ENCODE assay signal across 16 cellular contexts in the genomic region with DNA sequence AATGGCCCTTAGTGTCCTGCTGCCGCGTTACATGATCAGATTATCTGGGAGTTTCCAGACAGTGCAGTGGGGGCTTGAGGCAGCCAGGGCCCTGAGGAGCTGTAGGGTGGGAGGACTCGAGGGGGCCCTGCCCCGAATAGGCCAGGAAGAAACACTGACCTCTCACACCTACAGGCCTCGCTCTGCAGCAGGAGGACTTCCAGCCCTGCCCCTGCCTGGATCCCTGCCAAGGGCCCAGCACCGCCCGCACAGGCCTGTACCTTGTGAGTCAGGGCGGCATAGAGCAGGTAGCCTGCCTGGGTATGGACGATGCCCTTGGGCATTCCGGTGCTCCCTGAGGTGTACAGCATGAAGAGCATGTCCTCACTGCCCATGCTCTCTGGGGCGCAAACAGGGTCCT. TPM values are rescaled to one million over a fixed set of nuclear protein-coding genes. Genes with fewer than 3 reads are reported as not detected.
DNase-seq lines count a peak whose midpoint lies in the region; ATAC-seq, FAIRE-seq and TF ChIP-seq lines count a peak whose summit lies in the region.
"Had no signal": no experiment of that assay in that cellular context is flagged by ENCODE, and none has a peak within 500 bp of the region (broad histone marks: within the 10 kb centered on the region; RNA-seq: fewer than 3 reads in every experiment).

No MANE protein-coding gene starts in this region.

- H3K36me3 ChIP-seq in HCT116 (ENCODE audit: control insufficient read depth in 1 of 2, insufficient read depth in 2 of 2, low read length in 2 of 2) (no peaks in the 10 kb centered on the region), trophoblast cell (ENCODE audit: control insufficient read depth in 1 of 2, insufficient read depth in 2 of 2, low read length in 2 of 2) (no peaks in the 10 kb centered on the region)

- CTCF ChIA-PET in HCT116 (lab: Charles Lee) = interaction anchor here (0.6 kb wide), 1 partner anchor 14 kb away, joined by 4 read pairs; no protein-coding TSS in a partner anchor

- H4K8ac ChIP-seq in trophoblast cell (ENCODE audit: low read depth, low read length) = no peak overlapping the region

- no peak overlapping the region for H3K9ac ChIP-seq in HCT116 (ENCODE audit: low read length)
- no peak overlapping the region for H3K9ac ChIP-seq in trophoblast cell (ENCODE audit: low read length)

- no peaks in the 10 kb centered on the region for H4K20me1 ChIP-seq in HCT116 (ENCODE audit: insufficient read depth)

- H2BK120ac ChIP-seq in trophoblast cell (ENCODE audit: insufficient read depth, low read length, poor library complexity) = no peak overlapping the region

- H4K91ac ChIP-seq in trophoblast cell (ENCODE audit: low read depth, low read length) = no peak overlapping the region

- TF ChIP-seq RAD21 in HCT116 (IDR thresholded peaks at IDR 0.05; ENCODE audit: low read depth) = no peak

- H3K9me2 ChIP-seq in HCT116 (ENCODE audit: insufficient read depth) = no peaks in the 10 kb centered on the region

- no TSS peak for BruUV-seq in HCT116 (replicated peaks; lab: Mats Ljungman, UMichigan)

- POLR2A ChIA-PET in HCT116 (lab: Charles Lee) = no interaction called here

- H2AK5ac ChIP-seq in trophoblast cell (ENCODE audit: low read length) = no peak overlapping the region

- intact Hi-C loops in HCT116 (cut with micrococcal nuclease) = no loop called here
- intact Hi-C loops in left ventricle myocardium superior (cut with micrococcal nuclease) = no loop called here

- H3K23ac ChIP-seq in trophoblast cell (ENCODE audit: low read length) = no peak overlapping the region

- no peak for TF ChIP-seq CTCF in HCT116 (IDR thresholded peaks at IDR 0.05 in 2 of 3, conservative IDR thresholded peaks at IDR 0.05 in 1 of 3; ENCODE audit: borderline replicate concordance in 1 of 3, insufficient read depth in 1 of 3, low read depth in 2 of 3, low read length in 2 of 3)

- H3K4me2 ChIP-seq in HCT116 (ENCODE audit: low read length) (no peak overlapping the region), trophoblast cell (ENCODE audit: low read length) (no peak overlapping the region)
- H3K4me2 ChIP-seq: hepatocyte had no signal

- H4K12ac ChIP-seq in trophoblast cell (ENCODE audit: low read depth, low read length) = no peak overlapping the region

- no peaks in the 10 kb centered on the region for H3K9me3 ChIP-seq in HCT116 (ENCODE audit: control insufficient read depth in 1 of 2, insufficient read depth in 1 of 2, low read depth in 1 of 2, low read length in 2 of 2)
- peaks cover 1% of the 10 kb centered on the region for H3K9me3 ChIP-seq in trophoblast cell (ENCODE audit: insufficient read depth, low read depth, low read length)
- H3K9me3 ChIP-seq: esophagus muscularis mucosa had no signal

- no peak overlapping the region for H2AFZ ChIP-seq in HCT116 (ENCODE audit: low read depth, low read length, poor library complexity, severe bottlenecking)
- H2AFZ ChIP-seq in trophoblast cell (ENCODE audit: insufficient read depth, low read length, poor library complexity) = peak overlapping the region; percentile 13
- H2AFZ ChIP-seq: hepatocyte had no signal

- peaks cover 2 to 6% of the 10 kb centered on the region in 2 experiments; a peak in 2 of 4 replicates for H3K4me1 ChIP-seq in HCT116 (ENCODE audit: control insufficient read depth in 1 of 2, insufficient read depth in 2 of 2, low read length in 2 of 2)
- H3K4me1 ChIP-seq in trophoblast cell (ENCODE audit: control insufficient read depth in 1 of 2, insufficient read depth in 2 of 2, low read length in 2 of 2) = peaks cover 0 to under 1% of the 10 kb centered on the region in 2 experiments

- H3K14ac ChIP-seq in trophoblast cell (ENCODE audit: low read length) = no peak overlapping the region

- FAIRE-seq in GM12892 (lab: Jason Lieb, UNC) = no peak

- H3K27ac ChIP-seq in HCT116 (ENCODE audit: low read depth, low read length) (no peak overlapping the region), angular gyrus (ENCODE audit: low read depth, low read length) (peak overlapping the region; percentile 18), trophoblast cell (ENCODE audit: low read depth, low read length) (no peak overlapping the region)
- H3K27ac ChIP-seq: esophagus muscularis mucosa, hepatocyte had no signal

- H2BK12ac ChIP-seq in trophoblast cell (ENCODE audit: low read length) = no peak overlapping the region

- ATAC-seq in HCT116 (peak; percentile 42; the same call in 1 of the 2 replicates), left ventricle myocardium superior (peak; percentile 66)
- ATAC-seq: activated naive CD8-positive, alpha-beta T cell treated with anti-CD3 and anti-CD28 coated beads, Interleukin-2, amount 50 U/mL, for 24 hours had no signal

- H3K79me2 ChIP-seq in HCT116 (ENCODE audit: insufficient read depth, low read length) (no peaks in the 10 kb centered on the region), trophoblast cell (ENCODE audit: control insufficient read depth, insufficient read depth, low read length, poor library complexity) (no peaks in the 10 kb centered on the region)

- H3K18ac ChIP-seq in trophoblast cell (ENCODE audit: low read length) = no peak overlapping the region

- H3K4ac ChIP-seq in trophoblast cell (ENCODE audit: low read depth, low read length) = no peak overlapping the region

- H3K4me3 ChIP-seq in HCT116 (replicated peaks in 1 of 2; ENCODE audit: low read depth in 1 of 2, low read length in 2 of 2) = no peak overlapping the region
- H3K4me3 ChIP-seq in trophoblast cell (ENCODE audit: low read depth, low read length) = no peak overlapping the region
- H3K4me3 ChIP-seq: esophagus muscularis mucosa, hepatocyte had no signal

- WGBS in trophoblast cell (ENCODE audit: extremely low coverage, insufficient coverage, insufficient read length) = no CpG with 5 or more reads among the region's 11 CpGs

- H3K27me3 ChIP-seq in HCT116 (ENCODE audit: insufficient read depth, low read length) = no peaks in the 10 kb centered on the region
- no peaks in the 10 kb centered on the region for H3K27me3 ChIP-seq in trophoblast cell (ENCODE audit: insufficient read depth, low read length)
- H3K27me3 ChIP-seq: esophagus muscularis mucosa, hepatocyte had no signal

- TF ChIP-seq POLR2A in HCT116 (IDR thresholded peaks at IDR 0.05; ENCODE audit: borderline replicate concordance, extremely low read depth, insufficient read depth, insufficient read length) (no peak), GM12892 (IDR thresholded peaks at IDR 0.05; ENCODE audit: low read depth, low read length) (no peak)

- H2BK5ac ChIP-seq in trophoblast cell (ENCODE audit: low read depth, low read length, poor library complexity) = no peak overlapping the region

- RAD21 ChIA-PET in HCT116 (lab: Charles Lee; ENCODE audit: low non-redundant PET in 1 of 2, low total read pairs in 2 of 2, uncharacterized antibody in 2 of 2, unreplicated experiment in 2 of 2) = no interaction called here

- H3K79me1 ChIP-seq in trophoblast cell (ENCODE audit: low read length) = no peaks in the 10 kb centered on the region

- no peak for DNase-seq in HCT116 (ENCODE audit: low read depth, low spot score)
- peak; percentile 73 for DNase-seq in left ventricle myocardium superior
- peak in 1 of 2 donors; percentile 9 for DNase-seq in trophoblast cell
- no peak for DNase-seq in GM12892 (ENCODE audit: insufficient read length)
- DNase-seq in kidney glomerular epithelial cell (lab: John Stamatoyannopoulos, UW) = no peak
- DNase-seq in GF-D8 (lab: John Stamatoyannopoulos, UW) = no peak
- no peak for DNase-seq in GM19240 (ENCODE audit: insufficient read length, low spot score)
- DNase-seq: activated naive CD8-positive, alpha-beta T cell treated with anti-CD3 and anti-CD28 coated beads, Interleukin-2, amount 50 U/mL, for 24 hours; AML-193; mesenchymal stem cell; MV-4-11; nucleus accumbens had no signal

TF ChIP-seq in HCT116, 20 proteins besides CTCF, POLR2A, EP300 and RAD21:
- TF ChIP-seq SRF (IDR thresholded peaks at IDR 0.05; ENCODE audit: low read depth) = no peak
- TF ChIP-seq ZFX (IDR thresholded peaks at IDR 0.05) = no peak

RNA-seq across cellular contexts. Expression of gene APMAP, which starts 30.1 kb away (rescaled TPM):
- total RNA-seq in HCT116 (2021; ENCODE audit: unreplicated experiment) (82.7 TPM), left ventricle myocardium superior (25.9 TPM)
- 71.6 and 86.6 TPM in 2 replicates for polyA plus RNA-seq in HCT116 (2012)
- polyA plus RNA-seq in trophoblast cell (2013) = 60.5 and 62.0 TPM in 2 replicates
- 21.6 TPM for polyA plus RNA-seq in GM12892 (2012; ENCODE audit: missing spikeins)

RNA-seq across cellular contexts. Expression of gene ACSS1, which starts 35.3 kb away (rescaled TPM):
- total RNA-seq in HCT116 (2021; ENCODE audit: unreplicated experiment) = 0.27 TPM
- not detected in 2 replicates for polyA plus RNA-seq in HCT116 (2012)
- 164 TPM for total RNA-seq in left ventricle myocardium superior
- 0.05 and 0.10 TPM in 2 replicates for polyA plus RNA-seq in trophoblast cell (2013)
- 15.1 TPM for polyA plus RNA-seq in GM12892 (2012; ENCODE audit: missing spikeins)

RNA-seq across cellular contexts. Expression of gene VSX1, which starts 59.3 kb away (rescaled TPM):
- total RNA-seq in HCT116 (2021; ENCODE audit: unreplicated experiment) (not detected), left ventricle myocardium superior (not detected)
- polyA plus RNA-seq in HCT116 (2012) = not detected in 2 replicates
- polyA plus RNA-seq in trophoblast cell (2013) = not detected in 2 replicates
- polyA plus RNA-seq in GM12892 (2012; ENCODE audit: missing spikeins) = not detected
- total RNA-seq: hepatocyte, HT1080 had no signal
- polyA plus RNA-seq: hepatocyte had no signal

Comparison
In these comparisons a context has a peak if more than half of its experiments do, and no peak if none do; other contexts are left out.
1. RNA of gene ACSS1, which starts 35.3 kb away (total RNA-seq): 164 TPM in left ventricle myocardium superior (single experiment); 0.27 TPM in HCT116 (single experiment); every median in the first group is over 100 times any median in the second.